Comparison of ENCODE assay signal across 1 cellular context in the genomic region with DNA sequence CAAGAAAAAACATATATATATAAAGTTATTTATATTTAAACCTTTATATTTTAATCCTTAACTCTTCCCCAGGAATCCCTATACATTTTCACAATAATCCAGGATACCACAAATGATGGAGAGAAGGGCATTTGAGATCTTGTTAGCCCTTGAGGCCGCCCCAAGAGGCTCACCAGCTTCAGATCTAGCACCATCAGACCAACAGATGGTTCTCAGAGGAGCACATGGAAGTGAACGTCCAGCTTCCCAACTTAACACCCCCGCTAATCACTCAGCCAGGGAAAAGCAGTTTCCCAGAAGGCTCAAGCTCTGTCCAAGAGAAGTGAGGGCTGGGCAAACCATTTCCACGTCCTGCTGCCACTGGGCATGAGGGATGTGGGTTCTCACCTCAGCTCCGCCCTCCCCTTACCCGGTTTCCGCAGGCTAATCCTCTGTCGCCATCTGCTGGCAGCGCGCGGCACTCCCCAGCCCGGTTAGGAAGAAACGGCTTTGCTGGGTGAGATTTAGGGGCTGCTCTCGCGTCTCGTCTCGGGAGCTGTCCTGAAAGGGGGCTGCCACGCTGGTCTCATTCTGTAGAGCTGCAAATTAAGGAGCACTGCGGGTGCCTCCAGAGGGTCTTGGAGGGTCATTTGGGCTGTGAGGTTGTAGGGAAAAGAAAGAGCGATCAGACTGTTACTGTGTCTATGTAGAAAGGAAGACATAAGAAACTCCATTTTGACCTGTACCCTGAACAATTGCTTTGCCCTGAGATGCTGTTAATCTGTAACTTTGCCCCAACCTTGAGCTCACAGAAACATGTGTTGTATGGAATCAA.
A peak's percentile ranks its signal among the peaks of the same experiment; 100 is the strongest.
TF ChIP-seq lines count a peak whose summit lies in the region.

No MANE protein-coding gene starts in this region.

TF ChIP-seq in K562, 482 proteins besides CTCF, POLR2A, EP300 and RAD21 (continues in another document):
- TF ChIP-seq, protein P1, sequence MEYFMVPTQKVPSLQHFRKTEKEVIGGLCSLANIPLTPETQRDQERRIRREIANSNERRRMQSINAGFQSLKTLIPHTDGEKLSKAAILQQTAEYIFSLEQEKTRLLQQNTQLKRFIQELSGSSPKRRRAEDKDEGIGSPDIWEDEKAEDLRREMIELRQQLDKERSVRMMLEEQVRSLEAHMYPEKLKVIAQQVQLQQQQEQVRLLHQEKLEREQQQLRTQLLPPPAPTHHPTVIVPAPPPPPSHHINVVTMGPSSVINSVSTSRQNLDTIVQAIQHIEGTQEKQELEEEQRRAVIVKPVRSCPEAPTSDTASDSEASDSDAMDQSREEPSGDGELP (CRISPR knock-in tag; IDR thresholded peaks at IDR 0.05; ENCODE audit: borderline replicate concordance) = no peak; the same call in 1 of the 2 replicates
- TF ChIP-seq ZBTB17 (CRISPR knock-in tag; IDR thresholded peaks at IDR 0.05) (0 out of 2 replicates have a peak, but pooled peaks have one; percentile 49), ZFP36 (IDR thresholded peaks at IDR 0.05; ENCODE audit: low read depth, low read length, partially characterized antibody) (peak; percentile 43), MAFG (tag; conservative IDR thresholded peaks at IDR 0.05) (no peak), PTRF (tag; IDR thresholded peaks at IDR 0.05) (no peak; the same call in 1 of the 2 replicates), FOSL1 (tag; conservative IDR thresholded peaks at IDR 0.05) (no peak), POLR3A (IDR thresholded peaks at IDR 0.05; ENCODE audit: borderline replicate concordance, extremely low read depth, insufficient read depth, insufficient read length) (no peak), ZNF584 (CRISPR knock-in tag; IDR thresholded peaks at IDR 0.05; ENCODE audit: low read depth) (0 out of 2 replicates have a peak, but pooled peaks have one; percentile 55), MCM5 (IDR thresholded peaks at IDR 0.05; ENCODE audit: low read depth) (no peak), NFE2L1 (tag; IDR thresholded peaks at IDR 0.05; ENCODE audit: borderline replicate concordance, low read depth) (peak; percentile 48; the same call in 1 of the 2 replicates), NR2C1 (IDR thresholded peaks at IDR 0.05) (no peak), NR2C1 (tag; IDR thresholded peaks at IDR 0.05) (peak; percentile 65), NR1H2 (CRISPR knock-in tag; IDR thresholded peaks at IDR 0.05) (no peak), TEAD1 (CRISPR knock-in tag; IDR thresholded peaks at IDR 0.05) (0 out of 4 replicates have a peak, but pooled peaks of 1 of the 2 experiments have one; percentile 38), NFYB (IDR thresholded peaks at IDR 0.05; ENCODE audit: extremely low read depth, insufficient read length) (no peak), NFIC (IDR thresholded peaks at IDR 0.05) (no peak), ZBTB7A (IDR thresholded peaks at IDR 0.05; ENCODE audit: borderline replicate concordance, control insufficient read depth, low read depth, low read length) (no peak; the same call in 1 of the 2 replicates), STAG1 (CRISPR knock-in tag; IDR thresholded peaks at IDR 0.05; ENCODE audit: borderline replicate concordance) (peak; percentile 87), RB1 (IDR thresholded peaks at IDR 0.05; ENCODE audit: low read depth) (peak; percentile 62; the same call in 1 of the 2 replicates), ARID2 (IDR thresholded peaks at IDR 0.05) (no peak), ZKSCAN1 (IDR thresholded peaks at IDR 0.05; ENCODE audit: low read depth, low read length) (no peak), CREM (IDR thresholded peaks at IDR 0.05; ENCODE audit: low read depth) (peak; percentile 16; the same call in 1 of the 2 replicates), SMC3 (conservative IDR thresholded peaks at IDR 0.05; ENCODE audit: insufficient read depth, low read depth, low read length) (peak; percentile 72), ERF (CRISPR knock-in tag; IDR thresholded peaks at IDR 0.05) (peak; percentile 85; the same call in 1 of the 2 replicates)
- TF ChIP-seq, protein P2, sequence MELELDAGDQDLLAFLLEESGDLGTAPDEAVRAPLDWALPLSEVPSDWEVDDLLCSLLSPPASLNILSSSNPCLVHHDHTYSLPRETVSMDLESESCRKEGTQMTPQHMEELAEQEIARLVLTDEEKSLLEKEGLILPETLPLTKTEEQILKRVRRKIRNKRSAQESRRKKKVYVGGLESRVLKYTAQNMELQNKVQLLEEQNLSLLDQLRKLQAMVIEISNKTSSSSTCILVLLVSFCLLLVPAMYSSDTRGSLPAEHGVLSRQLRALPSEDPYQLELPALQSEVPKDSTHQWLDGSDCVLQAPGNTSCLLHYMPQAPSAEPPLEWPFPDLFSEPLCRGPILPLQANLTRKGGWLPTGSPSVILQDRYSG (tag; conservative IDR thresholded peaks at IDR 0.05; ENCODE audit: low read depth) = peak; percentile 90
- TF ChIP-seq, protein P3, sequence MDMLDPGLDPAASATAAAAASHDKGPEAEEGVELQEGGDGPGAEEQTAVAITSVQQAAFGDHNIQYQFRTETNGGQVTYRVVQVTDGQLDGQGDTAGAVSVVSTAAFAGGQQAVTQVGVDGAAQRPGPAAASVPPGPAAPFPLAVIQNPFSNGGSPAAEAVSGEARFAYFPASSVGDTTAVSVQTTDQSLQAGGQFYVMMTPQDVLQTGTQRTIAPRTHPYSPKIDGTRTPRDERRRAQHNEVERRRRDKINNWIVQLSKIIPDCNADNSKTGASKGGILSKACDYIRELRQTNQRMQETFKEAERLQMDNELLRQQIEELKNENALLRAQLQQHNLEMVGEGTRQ (CRISPR knock-in tag; IDR thresholded peaks at IDR 0.05) = no peak
- TF ChIP-seq, protein P4, sequence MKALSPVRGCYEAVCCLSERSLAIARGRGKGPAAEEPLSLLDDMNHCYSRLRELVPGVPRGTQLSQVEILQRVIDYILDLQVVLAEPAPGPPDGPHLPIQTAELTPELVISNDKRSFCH (CRISPR knock-in tag; IDR thresholded peaks at IDR 0.05) = no peak
- TF ChIP-seq, protein P4 (tag; IDR thresholded peaks at IDR 0.05) = peak; percentile 75; the same call in 1 of the 2 replicates
- TF ChIP-seq, protein P5, sequence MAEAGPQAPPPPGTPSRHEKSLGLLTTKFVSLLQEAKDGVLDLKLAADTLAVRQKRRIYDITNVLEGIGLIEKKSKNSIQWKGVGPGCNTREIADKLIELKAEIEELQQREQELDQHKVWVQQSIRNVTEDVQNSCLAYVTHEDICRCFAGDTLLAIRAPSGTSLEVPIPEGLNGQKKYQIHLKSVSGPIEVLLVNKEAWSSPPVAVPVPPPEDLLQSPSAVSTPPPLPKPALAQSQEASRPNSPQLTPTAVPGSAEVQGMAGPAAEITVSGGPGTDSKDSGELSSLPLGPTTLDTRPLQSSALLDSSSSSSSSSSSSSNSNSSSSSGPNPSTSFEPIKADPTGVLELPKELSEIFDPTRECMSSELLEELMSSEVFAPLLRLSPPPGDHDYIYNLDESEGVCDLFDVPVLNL (CRISPR knock-in tag; IDR thresholded peaks at IDR 0.05; ENCODE audit: low read depth) = no peak
- TF ChIP-seq, protein P6, sequence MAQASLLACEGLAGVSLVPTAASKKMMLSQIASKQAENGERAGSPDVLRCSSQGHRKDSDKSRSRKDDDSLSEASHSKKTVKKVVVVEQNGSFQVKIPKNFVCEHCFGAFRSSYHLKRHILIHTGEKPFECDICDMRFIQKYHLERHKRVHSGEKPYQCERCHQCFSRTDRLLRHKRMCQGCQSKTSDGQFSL (CRISPR knock-in tag; IDR thresholded peaks at IDR 0.05) = no peak
- TF ChIP-seq, protein P6 (tag; IDR thresholded peaks at IDR 0.05) = peak in 1 of 2 experiments; percentile 43; a peak in 1 of 4 replicates
- TF ChIP-seq, protein P7, sequence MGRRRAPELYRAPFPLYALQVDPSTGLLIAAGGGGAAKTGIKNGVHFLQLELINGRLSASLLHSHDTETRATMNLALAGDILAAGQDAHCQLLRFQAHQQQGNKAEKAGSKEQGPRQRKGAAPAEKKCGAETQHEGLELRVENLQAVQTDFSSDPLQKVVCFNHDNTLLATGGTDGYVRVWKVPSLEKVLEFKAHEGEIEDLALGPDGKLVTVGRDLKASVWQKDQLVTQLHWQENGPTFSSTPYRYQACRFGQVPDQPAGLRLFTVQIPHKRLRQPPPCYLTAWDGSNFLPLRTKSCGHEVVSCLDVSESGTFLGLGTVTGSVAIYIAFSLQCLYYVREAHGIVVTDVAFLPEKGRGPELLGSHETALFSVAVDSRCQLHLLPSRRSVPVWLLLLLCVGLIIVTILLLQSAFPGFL (CRISPR knock-in tag; IDR thresholded peaks at IDR 0.05) = no peak
- TF ChIP-seq, protein P8, sequence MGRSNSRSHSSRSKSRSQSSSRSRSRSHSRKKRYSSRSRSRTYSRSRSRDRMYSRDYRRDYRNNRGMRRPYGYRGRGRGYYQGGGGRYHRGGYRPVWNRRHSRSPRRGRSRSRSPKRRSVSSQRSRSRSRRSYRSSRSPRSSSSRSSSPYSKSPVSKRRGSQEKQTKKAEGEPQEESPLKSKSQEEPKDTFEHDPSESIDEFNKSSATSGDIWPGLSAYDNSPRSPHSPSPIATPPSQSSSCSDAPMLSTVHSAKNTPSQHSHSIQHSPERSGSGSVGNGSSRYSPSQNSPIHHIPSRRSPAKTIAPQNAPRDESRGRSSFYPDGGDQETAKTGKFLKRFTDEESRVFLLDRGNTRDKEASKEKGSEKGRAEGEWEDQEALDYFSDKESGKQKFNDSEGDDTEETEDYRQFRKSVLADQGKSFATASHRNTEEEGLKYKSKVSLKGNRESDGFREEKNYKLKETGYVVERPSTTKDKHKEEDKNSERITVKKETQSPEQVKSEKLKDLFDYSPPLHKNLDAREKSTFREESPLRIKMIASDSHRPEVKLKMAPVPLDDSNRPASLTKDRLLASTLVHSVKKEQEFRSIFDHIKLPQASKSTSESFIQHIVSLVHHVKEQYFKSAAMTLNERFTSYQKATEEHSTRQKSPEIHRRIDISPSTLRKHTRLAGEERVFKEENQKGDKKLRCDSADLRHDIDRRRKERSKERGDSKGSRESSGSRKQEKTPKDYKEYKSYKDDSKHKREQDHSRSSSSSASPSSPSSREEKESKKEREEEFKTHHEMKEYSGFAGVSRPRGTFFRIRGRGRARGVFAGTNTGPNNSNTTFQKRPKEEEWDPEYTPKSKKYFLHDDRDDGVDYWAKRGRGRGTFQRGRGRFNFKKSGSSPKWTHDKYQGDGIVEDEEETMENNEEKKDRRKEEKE (IDR thresholded peaks at IDR 0.05; ENCODE audit: borderline replicate concordance in 1 of 2, control insufficient read depth in 1 of 2, low read depth in 2 of 2, low read length in 1 of 2) = no peak
- TF ChIP-seq, protein P9, sequence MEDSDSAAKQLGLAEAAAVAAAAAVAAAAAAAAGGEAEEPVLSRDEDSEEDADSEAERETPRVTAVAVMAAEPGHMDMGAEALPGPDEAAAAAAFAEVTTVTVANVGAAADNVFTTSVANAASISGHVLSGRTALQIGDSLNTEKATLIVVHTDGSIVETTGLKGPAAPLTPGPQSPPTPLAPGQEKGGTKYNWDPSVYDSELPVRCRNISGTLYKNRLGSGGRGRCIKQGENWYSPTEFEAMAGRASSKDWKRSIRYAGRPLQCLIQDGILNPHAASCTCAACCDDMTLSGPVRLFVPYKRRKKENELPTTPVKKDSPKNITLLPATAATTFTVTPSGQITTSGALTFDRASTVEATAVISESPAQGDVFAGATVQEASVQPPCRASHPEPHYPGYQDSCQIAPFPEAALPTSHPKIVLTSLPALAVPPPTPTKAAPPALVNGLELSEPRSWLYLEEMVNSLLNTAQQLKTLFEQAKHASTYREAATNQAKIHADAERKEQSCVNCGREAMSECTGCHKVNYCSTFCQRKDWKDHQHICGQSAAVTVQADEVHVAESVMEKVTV (CRISPR knock-in tag; IDR thresholded peaks at IDR 0.05) = peak; percentile 66
- TF ChIP-seq, protein P10, sequence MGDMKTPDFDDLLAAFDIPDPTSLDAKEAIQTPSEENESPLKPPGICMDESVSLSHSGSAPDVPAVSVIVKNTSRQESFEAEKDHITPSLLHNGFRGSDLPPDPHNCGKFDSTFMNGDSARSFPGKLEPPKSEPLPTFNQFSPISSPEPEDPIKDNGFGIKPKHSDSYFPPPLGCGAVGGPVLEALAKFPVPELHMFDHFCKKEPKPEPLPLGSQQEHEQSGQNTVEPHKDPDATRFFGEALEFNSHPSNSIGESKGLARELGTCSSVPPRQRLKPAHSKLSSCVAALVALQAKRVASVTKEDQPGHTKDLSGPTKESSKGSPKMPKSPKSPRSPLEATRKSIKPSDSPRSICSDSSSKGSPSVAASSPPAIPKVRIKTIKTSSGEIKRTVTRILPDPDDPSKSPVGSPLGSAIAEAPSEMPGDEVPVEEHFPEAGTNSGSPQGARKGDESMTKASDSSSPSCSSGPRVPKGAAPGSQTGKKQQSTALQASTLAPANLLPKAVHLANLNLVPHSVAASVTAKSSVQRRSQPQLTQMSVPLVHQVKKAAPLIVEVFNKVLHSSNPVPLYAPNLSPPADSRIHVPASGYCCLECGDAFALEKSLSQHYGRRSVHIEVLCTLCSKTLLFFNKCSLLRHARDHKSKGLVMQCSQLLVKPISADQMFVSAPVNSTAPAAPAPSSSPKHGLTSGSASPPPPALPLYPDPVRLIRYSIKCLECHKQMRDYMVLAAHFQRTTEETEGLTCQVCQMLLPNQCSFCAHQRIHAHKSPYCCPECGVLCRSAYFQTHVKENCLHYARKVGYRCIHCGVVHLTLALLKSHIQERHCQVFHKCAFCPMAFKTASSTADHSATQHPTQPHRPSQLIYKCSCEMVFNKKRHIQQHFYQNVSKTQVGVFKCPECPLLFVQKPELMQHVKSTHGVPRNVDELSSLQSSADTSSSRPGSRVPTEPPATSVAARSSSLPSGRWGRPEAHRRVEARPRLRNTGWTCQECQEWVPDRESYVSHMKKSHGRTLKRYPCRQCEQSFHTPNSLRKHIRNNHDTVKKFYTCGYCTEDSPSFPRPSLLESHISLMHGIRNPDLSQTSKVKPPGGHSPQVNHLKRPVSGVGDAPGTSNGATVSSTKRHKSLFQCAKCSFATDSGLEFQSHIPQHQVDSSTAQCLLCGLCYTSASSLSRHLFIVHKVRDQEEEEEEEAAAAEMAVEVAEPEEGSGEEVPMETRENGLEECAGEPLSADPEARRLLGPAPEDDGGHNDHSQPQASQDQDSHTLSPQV (IDR thresholded peaks at IDR 0.05) = peak; percentile 66
- TF ChIP-seq, protein P11, sequence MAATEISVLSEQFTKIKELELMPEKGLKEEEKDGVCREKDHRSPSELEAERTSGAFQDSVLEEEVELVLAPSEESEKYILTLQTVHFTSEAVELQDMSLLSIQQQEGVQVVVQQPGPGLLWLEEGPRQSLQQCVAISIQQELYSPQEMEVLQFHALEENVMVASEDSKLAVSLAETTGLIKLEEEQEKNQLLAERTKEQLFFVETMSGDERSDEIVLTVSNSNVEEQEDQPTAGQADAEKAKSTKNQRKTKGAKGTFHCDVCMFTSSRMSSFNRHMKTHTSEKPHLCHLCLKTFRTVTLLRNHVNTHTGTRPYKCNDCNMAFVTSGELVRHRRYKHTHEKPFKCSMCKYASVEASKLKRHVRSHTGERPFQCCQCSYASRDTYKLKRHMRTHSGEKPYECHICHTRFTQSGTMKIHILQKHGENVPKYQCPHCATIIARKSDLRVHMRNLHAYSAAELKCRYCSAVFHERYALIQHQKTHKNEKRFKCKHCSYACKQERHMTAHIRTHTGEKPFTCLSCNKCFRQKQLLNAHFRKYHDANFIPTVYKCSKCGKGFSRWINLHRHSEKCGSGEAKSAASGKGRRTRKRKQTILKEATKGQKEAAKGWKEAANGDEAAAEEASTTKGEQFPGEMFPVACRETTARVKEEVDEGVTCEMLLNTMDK (IDR thresholded peaks at IDR 0.05; ENCODE audit: borderline replicate concordance, insufficient read depth, low read depth, low read length, poor library complexity, severe bottlenecking) = peak; percentile 63
